In genomic region chr9:129838707-129839259, GRCh38 we compare ENCODE assay signal across 8 cellular contexts. TPM values are rescaled to one million over a fixed set of nuclear protein-coding genes. Genes with fewer than 3 reads are reported as not detected.
DNase-seq lines count a peak whose midpoint lies in the region; ATAC-seq and TF ChIP-seq lines count a peak whose summit lies in the region.

No MANE protein-coding gene starts in this region.

- H3K4me3 Mint-ChIP-seq in activated naive CD4-positive, alpha-beta T cell treated with anti-CD3 and anti-CD28 coated beads for 36 hours, result peak overlapping the region; percentile 63

- no peak for TF ChIP-seq CTCF in suprapubic skin (IDR thresholded peaks at IDR 0.05)

- peak overlapping the region; percentile 90 for H3K27ac Mint-ChIP-seq in activated naive CD4-positive, alpha-beta T cell treated with anti-CD3 and anti-CD28 coated beads for 36 hours

- CTCF ChIA-PET in activated naive CD4-positive, alpha-beta T cell treated with anti-CD3 and anti-CD28 coated beads for 36 hours (lab: Charles Lee), result interaction anchor here (0.6 to 1.1 kb wide), 3 partner anchors 28 to 214 kb away, joined by 3 to 5 read pairs (median 3); no protein-coding TSS in a partner anchor

- H3K36me3 ChIP-seq in BLaER1, result 0 out of 2 replicates have a peak, but pooled peaks cover 8% of the 10 kb centered on the region
- H3K36me3 ChIP-seq in KOPT-K1 (ENCODE audit: insufficient read depth, low read length), result peaks cover 47% of the 10 kb centered on the region
- H3K36me3 ChIP-seq in suprapubic skin, result no peaks in the 10 kb centered on the region

- H3K4me3 ChIP-seq in BLaER1 (no peak overlapping the region), suprapubic skin (no peak overlapping the region)

- H3K9me3 ChIP-seq in BLaER1 (no peaks in the 10 kb centered on the region), KOPT-K1 (ENCODE audit: insufficient read depth, low read length, poor library complexity, severe bottlenecking) (no peaks in the 10 kb centered on the region), suprapubic skin (no peaks in the 10 kb centered on the region)

- intact Hi-C loops in activated naive CD4-positive, alpha-beta T cell treated with anti-CD3 and anti-CD28 coated beads for 36 hours (cut with micrococcal nuclease), result loop anchor here (1.0 to 10.0 kb wide), 4 partner anchors 47 to 1436 kb away; partner anchors contain the start of genes EXOSC2 and FAM78A

- no peak for TF ChIP-seq EP300 in suprapubic skin (IDR thresholded peaks at IDR 0.05)

- no peak overlapping the region for H3K27ac ChIP-seq in BLaER1
- H3K27ac ChIP-seq in KOPT-K1 (ENCODE audit: low read depth, low read length, poor library complexity, severe bottlenecking), result peak overlapping the region; percentile 89
- H3K27ac ChIP-seq in suprapubic skin, result no peak overlapping the region

- ATAC-seq in HG02798 (IDR thresholded peaks at IDR 0.05; ENCODE audit: poor library complexity, unreplicated experiment), result no peak
- ATAC-seq in HG02938 (IDR thresholded peaks at IDR 0.05; ENCODE audit: unreplicated experiment), result no peak

- peak; percentile 80 for DNase-seq in activated naive CD4-positive, alpha-beta T cell treated with anti-CD3 and anti-CD28 coated beads for 36 hours
- peak; percentile 52 for DNase-seq in kidney tubule cell (ENCODE audit: low spot score)
- no peak for DNase-seq in suprapubic skin (ENCODE audit: low spot score in 2 of 2)
- DNase-seq in central memory CD4-positive, alpha-beta T cell, result no peak

- no peaks in the 10 kb centered on the region for H3K27me3 Mint-ChIP-seq in activated naive CD4-positive, alpha-beta T cell treated with anti-CD3 and anti-CD28 coated beads for 36 hours (ENCODE audit: low read depth)

- H3K36me3 Mint-ChIP-seq in activated naive CD4-positive, alpha-beta T cell treated with anti-CD3 and anti-CD28 coated beads for 36 hours (ENCODE audit: low read depth), result peaks cover 4% of the 10 kb centered on the region

- TF ChIP-seq POLR2A in suprapubic skin (IDR thresholded peaks at IDR 0.05), result no peak

- H3K9ac ChIP-seq in BLaER1, result peak overlapping the region; percentile 32; the same call in 1 of the 2 replicates

- H3K9me3 Mint-ChIP-seq in activated naive CD4-positive, alpha-beta T cell treated with anti-CD3 and anti-CD28 coated beads for 36 hours, result no peaks in the 10 kb centered on the region

- H3K4me1 Mint-ChIP-seq in activated naive CD4-positive, alpha-beta T cell treated with anti-CD3 and anti-CD28 coated beads for 36 hours (ENCODE audit: low read depth), result peaks cover 72% of the 10 kb centered on the region

- peaks cover 69% of the 10 kb centered on the region for H4K20me1 ChIP-seq in BLaER1

- H3K4me2 ChIP-seq in BLaER1, result peak overlapping the region; percentile 83

- H3K27me3 ChIP-seq in BLaER1, result no peaks in the 10 kb centered on the region
- no peaks in the 10 kb centered on the region for H3K27me3 ChIP-seq in suprapubic skin

- WGBS in suprapubic skin, result 88% methylated on average over 12 of the region's 12 CpGs

- peaks cover 43% of the 10 kb centered on the region for H3K4me1 ChIP-seq in BLaER1
- H3K4me1 ChIP-seq in suprapubic skin, result peaks cover 29% of the 10 kb centered on the region

RNA-seq across cellular contexts. Expression of gene USP20, which starts 3.5 kb away (rescaled TPM):
- 10 to 100 TPM; 54.7 to 54.9 TPM for total RNA-seq in activated naive CD4-positive, alpha-beta T cell treated with anti-CD3 and anti-CD28 coated beads for 36 hours
- 10 to 100 TPM; 22.6 to 51.4 (median 34.4) TPM for total RNA-seq in suprapubic skin

RNA-seq across cellular contexts. Expression of gene C9orf78, which starts 3.7 kb away (rescaled TPM):
- total RNA-seq in activated naive CD4-positive, alpha-beta T cell treated with anti-CD3 and anti-CD28 coated beads for 36 hours, result 10 to 100 TPM; 45.3 to 45.7 TPM
- 10 to 100 TPM; 32.7 to 71.9 (median 43.7) TPM for total RNA-seq in suprapubic skin

RNA-seq across cellular contexts. Expression of gene TOR1A, which starts 14.8 kb away (rescaled TPM):
- 10 to 100 TPM; 26.2 to 28.2 TPM for total RNA-seq in activated naive CD4-positive, alpha-beta T cell treated with anti-CD3 and anti-CD28 coated beads for 36 hours
- 10 to 100 TPM; 31.7 to 44.7 (median 36.3) TPM for total RNA-seq in suprapubic skin

RNA-seq across cellular contexts. Expression of gene TOR1B, which starts 35.8 kb away (rescaled TPM):
- 10 to 100 TPM; 18.8 to 21.3 TPM for total RNA-seq in activated naive CD4-positive, alpha-beta T cell treated with anti-CD3 and anti-CD28 coated beads for 36 hours
- total RNA-seq in suprapubic skin, result 10 to 100 TPM; 18.0 to 24.5 (median 20.8) TPM

Comparison
In these comparisons a context has a peak if more than half of its experiments do, and no peak if none do; other contexts are left out.
1. DNase-seq: peak in activated naive CD4-positive, alpha-beta T cell treated with anti-CD3 and anti-CD28 coated beads for 36 hours (single experiment) and kidney tubule cell (single experiment); none in suprapubic skin (0 of 2) and central memory CD4-positive, alpha-beta T cell (single experiment).